Comparison of ENCODE assay signal across 13 cellular contexts in the genomic region with DNA sequence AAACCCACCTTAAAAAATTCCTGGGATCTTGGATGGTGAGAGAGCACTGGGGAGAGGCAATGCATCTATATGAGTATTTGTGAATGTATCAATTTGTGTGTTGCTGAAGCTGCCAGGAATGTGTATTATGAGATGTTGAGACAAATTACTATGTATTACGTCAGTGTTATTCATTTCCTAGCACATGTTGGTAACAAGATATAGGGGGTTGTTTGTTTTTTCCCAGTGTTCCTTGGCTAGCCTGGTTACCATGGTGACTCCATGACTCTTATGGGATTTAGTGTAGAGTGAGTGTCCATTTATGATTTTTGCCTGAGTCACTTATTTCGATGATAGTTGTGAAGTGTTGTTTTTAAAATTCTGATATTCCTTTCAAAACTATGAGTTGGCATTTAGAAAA.
A peak's percentile ranks its signal among the peaks of the same experiment; 100 is the strongest.
DNase-seq lines count a peak whose midpoint lies in the region; ATAC-seq and TF ChIP-seq lines count a peak whose summit lies in the region.
"Had no signal": no experiment of that assay in that cellular context is flagged by ENCODE, and none has a peak within 500 bp of the region (broad histone marks: within the 10 kb centered on the region; RNA-seq: fewer than 3 reads in every experiment).

No MANE protein-coding gene starts in this region.

- peak overlapping the region; percentile 51; the same call in 1 of the 2 replicates for H3K9ac ChIP-seq in SK-N-SH

- ATAC-seq in HG02884 (IDR thresholded peaks at IDR 0.05; ENCODE audit: unreplicated experiment), result no peak

- CTCF ChIA-PET in SK-N-SH (lab: Yijun Ruan, JAX), result interaction anchor here (0.6 kb wide), 1 partner anchor 232 kb away, joined by 3 read pairs; no protein-coding TSS in a partner anchor

- peaks cover 4% of the 10 kb centered on the region for H3F3A ChIP-seq in SK-N-SH (replicated peaks; ENCODE audit: insufficient read depth)

- no peaks in the 10 kb centered on the region for H3K9me3 ChIP-seq in SK-N-SH
- no peaks in the 10 kb centered on the region for H3K9me3 ChIP-seq in vagina

- no peak for TF ChIP-seq EP300 in SK-N-SH (IDR thresholded peaks at IDR 0.05; ENCODE audit: borderline replicate concordance in 1 of 2, low read depth in 1 of 2, low read length in 1 of 2)

- H3K79me2 ChIP-seq in SK-N-SH (ENCODE audit: insufficient read depth), result no peaks in the 10 kb centered on the region

- H3K9me2 ChIP-seq in SK-N-SH, result no peaks in the 10 kb centered on the region

- intact Hi-C loops in vagina (cut with DNase I), result no loop called here

- TF ChIP-seq POLR2A in vagina (IDR thresholded peaks at IDR 0.05), result no peak

- TF ChIP-seq RAD21 in SK-N-SH (IDR thresholded peaks at IDR 0.05; ENCODE audit: low read length), result no peak

- 22% methylated on average over 2 of the region's 2 CpGs for WGBS in SK-N-SH (ENCODE audit: low lambda C conversion rate)

- H3K36me3 ChIP-seq in SK-N-SH (replicated peaks in 1 of 2; ENCODE audit: control insufficient read depth in 1 of 2, insufficient read depth in 2 of 2, low read length in 1 of 2) (peaks cover 0 to 3% of the 10 kb centered on the region in 2 experiments), vagina (no peaks in the 10 kb centered on the region)
- H3K36me3 ChIP-seq: spleen had no signal

- DNase-seq in A172 (ENCODE audit: low spot score) (peak; percentile 40), GM04504 (ENCODE audit: low read depth) (peak; percentile 78), SK-N-SH (no peak), fibroblast of the aortic adventitia (ENCODE audit: low read depth) (peak; percentile 88), NCI-H187 (lab: John Stamatoyannopoulos, UW) (no peak), NCI-H2171 treated with DMSO at 0.1 percent for 48 hours (lab: John Stamatoyannopoulos, UW) (no peak), vagina (ENCODE audit: extremely low spot score in 2 of 2) (no peak)
- DNase-seq: activated CD4-positive, alpha-beta T cell treated with anti-CD3 and anti-CD28 coated beads, Interleukin-2, amount 10 ng/mL, durations not matched to agents 7 days and 5 days; C1 segment of cervical spinal cord; NCI-H2081 treated with DMSO at 0.1 percent for 48 hours; spleen had no signal

- POLR2A ChIA-PET in SK-N-SH (lab: Yijun Ruan, JAX), result no interaction called here

- H2AFZ ChIP-seq in SK-N-SH (ENCODE audit: low read depth), result no peak overlapping the region

- no peaks in the 10 kb centered on the region for H3K27me3 ChIP-seq in SK-N-SH (ENCODE audit: insufficient read depth)
- H3K27me3 ChIP-seq in vagina, result no peaks in the 10 kb centered on the region
- H3K27me3 ChIP-seq: spleen had no signal

- no peak overlapping the region; a peak in 1 of 4 replicates for H3K4me3 ChIP-seq in SK-N-SH (ENCODE audit: low read depth in 2 of 2, low read length in 1 of 2)
- H3K4me3 ChIP-seq in fibroblast of the aortic adventitia (ENCODE audit: low read depth, low read length), result no peak overlapping the region
- H3K4me3 ChIP-seq in vagina, result no peak overlapping the region
- H3K4me3 ChIP-seq: SK-N-MC, spleen had no signal

- no peaks in the 10 kb centered on the region for H4K20me1 ChIP-seq in SK-N-SH (ENCODE audit: insufficient read depth)

- TF ChIP-seq CTCF in SK-N-SH (IDR thresholded peaks at IDR 0.05), result no peak
- no peak for TF ChIP-seq CTCF in fibroblast of the aortic adventitia (IDR thresholded peaks at IDR 0.05; ENCODE audit: insufficient read depth, low read length)
- no peak for TF ChIP-seq CTCF in vagina (IDR thresholded peaks at IDR 0.05)

- H3K4me2 ChIP-seq in SK-N-SH, result no peak overlapping the region

- H3K4me1 ChIP-seq in SK-N-SH (ENCODE audit: control insufficient read depth in 1 of 2, insufficient read depth in 2 of 2, low read depth in 1 of 2, low read length in 1 of 2) (no peaks in the 10 kb centered on the region), vagina (no peaks in the 10 kb centered on the region)
- H3K4me1 ChIP-seq: spleen had no signal

- H3K27ac ChIP-seq in SK-N-SH (ENCODE audit: low read depth in 2 of 2, low read length in 1 of 2) (peak overlapping the region in 1 of 2 experiments; percentile 91; a peak in 2 of 4 replicates), vagina (no peak overlapping the region)
- H3K27ac ChIP-seq: SK-N-MC, spleen had no signal

TF ChIP-seq in SK-N-SH, 30 proteins besides CTCF, POLR2A, EP300 and RAD21:
- TF ChIP-seq, protein P1, sequence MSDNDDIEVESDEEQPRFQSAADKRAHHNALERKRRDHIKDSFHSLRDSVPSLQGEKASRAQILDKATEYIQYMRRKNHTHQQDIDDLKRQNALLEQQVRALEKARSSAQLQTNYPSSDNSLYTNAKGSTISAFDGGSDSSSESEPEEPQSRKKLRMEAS (IDR thresholded peaks at IDR 0.05; ENCODE audit: low read depth), result 0 out of 2 replicates have a peak, but pooled peaks have one; percentile 24
- TF ChIP-seq, protein P2, sequence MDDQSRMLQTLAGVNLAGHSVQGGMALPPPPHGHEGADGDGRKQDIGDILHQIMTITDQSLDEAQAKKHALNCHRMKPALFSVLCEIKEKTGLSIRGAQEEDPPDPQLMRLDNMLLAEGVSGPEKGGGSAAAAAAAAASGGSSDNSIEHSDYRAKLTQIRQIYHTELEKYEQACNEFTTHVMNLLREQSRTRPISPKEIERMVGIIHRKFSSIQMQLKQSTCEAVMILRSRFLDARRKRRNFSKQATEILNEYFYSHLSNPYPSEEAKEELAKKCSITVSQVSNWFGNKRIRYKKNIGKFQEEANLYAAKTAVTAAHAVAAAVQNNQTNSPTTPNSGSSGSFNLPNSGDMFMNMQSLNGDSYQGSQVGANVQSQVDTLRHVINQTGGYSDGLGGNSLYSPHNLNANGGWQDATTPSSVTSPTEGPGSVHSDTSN (IDR thresholded peaks at IDR 0.05), result peak; percentile 54; the same call in 1 of the 2 replicates
- TF ChIP-seq JUND (IDR thresholded peaks at IDR 0.05), result peak; percentile 29; the same call in 1 of the 2 replicates
- no peak for TF ChIP-seq NRF1 (IDR thresholded peaks at IDR 0.05; ENCODE audit: low read depth, low read length)

Comparison
In these comparisons a context has a peak if more than half of its experiments do, and no peak if none do; other contexts are left out.
1. DNase-seq: peak in A172 (single experiment), GM04504 (single experiment) and fibroblast of the aortic adventitia (single experiment); none in SK-N-SH (single experiment), NCI-H187 (0 of 2), NCI-H2171 treated with DMSO at 0.1 percent for 48 hours (single experiment) and vagina (0 of 2).